ENCODE assay signal across 15 cellular contexts in the genomic region with DNA sequence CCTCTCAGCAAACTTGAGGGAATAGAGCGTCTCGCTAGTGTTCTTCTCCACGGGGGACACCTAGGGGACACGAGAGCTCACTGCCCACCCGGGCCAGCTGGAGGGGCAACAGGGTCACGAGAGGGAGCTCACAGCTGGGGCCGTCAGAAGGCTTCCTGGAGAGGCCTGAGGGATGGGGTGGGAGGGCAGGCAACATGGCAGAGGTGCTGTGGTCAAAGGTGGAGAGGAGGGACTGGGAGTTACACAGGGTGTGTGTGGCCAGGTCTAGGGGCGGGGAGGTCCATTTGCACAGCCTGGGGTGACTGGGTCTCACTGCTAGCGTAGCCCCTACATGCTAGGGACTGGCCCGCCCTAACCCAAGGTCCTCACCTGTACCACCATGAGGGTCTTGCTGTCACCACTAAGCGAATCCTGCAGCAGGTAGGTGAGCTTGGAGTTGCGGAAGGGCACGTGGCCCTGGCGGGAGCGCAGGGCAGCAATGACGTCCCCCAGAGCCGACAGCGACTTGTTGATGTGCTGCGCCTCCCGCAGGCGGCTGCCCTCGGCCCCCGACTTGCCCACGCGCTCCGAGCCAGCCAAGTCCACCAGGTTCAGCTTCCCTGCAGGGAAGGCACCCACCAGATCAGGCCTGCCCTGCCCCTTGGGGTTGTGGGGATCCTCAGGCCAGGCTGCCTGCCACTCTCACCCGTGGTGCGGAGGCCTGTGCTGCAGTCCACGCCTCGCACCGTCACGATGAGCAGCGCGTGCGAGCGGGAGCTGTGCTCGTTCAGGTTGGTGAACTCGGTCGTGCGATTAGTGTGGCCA. TPM values are rescaled to one million over a fixed set of nuclear protein-coding genes. Genes with fewer than 3 reads are reported as not detected.
"Had no signal": no experiment of that assay in that cellular context is flagged by ENCODE, and none has a peak within 500 bp of the region (broad histone marks: within the 10 kb centered on the region; RNA-seq: fewer than 3 reads in every experiment).

No MANE protein-coding gene starts in this region.

- H3K27me3 ChIP-seq: foreskin keratinocyte, left lung, neutrophil, tibial nerve had no signal

- H3K36me3 Mint-ChIP-seq: activated CD8-positive, alpha-beta memory T cell treated with anti-CD3 and anti-CD28 coated beads, Interleukin-2, amount 10 ng/mL, durations not matched to agents 7 days and 5 days; activated naive CD8-positive, alpha-beta T cell had no signal

- H3K9me3 Mint-ChIP-seq: activated T-cell treated with anti-CD3 and anti-CD28 coated beads, Interleukin-2, amount 50 U/mL, for 24 hours had no signal

- H3K4me3 Mint-ChIP-seq: activated CD8-positive, alpha-beta memory T cell treated with anti-CD3 and anti-CD28 coated beads, Interleukin-2, amount 10 ng/mL, durations not matched to agents 7 days and 5 days; activated naive CD8-positive, alpha-beta T cell; activated T-cell treated with anti-CD3 and anti-CD28 coated beads, Interleukin-2, amount 50 U/mL, for 24 hours; stimulated activated naive B cell treated with anti-CD40 and anti-IgM and Interleukin-4, amounts not matched to agents 10 μg/mL and 1 μg/mL and 100 μg/mL, for 72 hours had no signal

- H3K4me3 ChIP-seq: left lung, tibial nerve had no signal

- H3K27ac ChIP-seq: foreskin keratinocyte, left lung, neutrophil, tibial nerve had no signal

- DNase-seq: activated CD4-positive, alpha-beta T cell treated with anti-CD3 and anti-CD28 coated beads, Interleukin-2, amount 50 U/mL, for 48 hours; activated CD4-positive, CD25-positive, alpha-beta regulatory T cell treated with anti-CD3 and anti-CD28 coated beads, Interleukin-2, amount 50 U/mL, for 72 hours; activated CD8-positive, alpha-beta memory T cell treated with anti-CD3 and anti-CD28 coated beads, Interleukin-2, amount 10 ng/mL, durations not matched to agents 7 days and 5 days; activated effector memory CD4-positive, alpha-beta T cell treated with anti-CD3 and anti-CD28 coated beads, Interleukin-2, amount 50 U/mL, for 16 hours; activated T-cell treated with anti-CD3 and anti-CD28 coated beads, Interleukin-2, amount 50 U/mL, for 24 hours; anterior cingulate cortex; foreskin keratinocyte; stimulated activated CD4-positive, alpha-beta T cell treated with anti-CD3 and anti-CD28 coated beads, Interleukin-2, amount 100 ng/mL, for 24 hours; stimulated activated naive B cell treated with anti-CD40 and anti-IgM and Interleukin-4, amounts not matched to agents 10 μg/mL and 1 μg/mL and 100 μg/mL, for 72 hours had no signal

- H3K27me3 Mint-ChIP-seq: activated CD8-positive, alpha-beta memory T cell treated with anti-CD3 and anti-CD28 coated beads, Interleukin-2, amount 10 ng/mL, durations not matched to agents 7 days and 5 days; activated naive CD8-positive, alpha-beta T cell; activated T-cell treated with anti-CD3 and anti-CD28 coated beads, Interleukin-2, amount 50 U/mL, for 24 hours; stimulated activated naive B cell treated with anti-CD40 and anti-IgM and Interleukin-4, amounts not matched to agents 10 μg/mL and 1 μg/mL and 100 μg/mL, for 72 hours had no signal

- H3K27ac Mint-ChIP-seq: activated CD8-positive, alpha-beta memory T cell treated with anti-CD3 and anti-CD28 coated beads, Interleukin-2, amount 10 ng/mL, durations not matched to agents 7 days and 5 days; activated naive CD8-positive, alpha-beta T cell; activated T-cell treated with anti-CD3 and anti-CD28 coated beads, Interleukin-2, amount 50 U/mL, for 24 hours; stimulated activated naive B cell treated with anti-CD40 and anti-IgM and Interleukin-4, amounts not matched to agents 10 μg/mL and 1 μg/mL and 100 μg/mL, for 72 hours had no signal

- H3K9me3 ChIP-seq: left lung, neutrophil, tibial nerve had no signal

- ATAC-seq: activated CD8-positive, alpha-beta memory T cell treated with anti-CD3 and anti-CD28 coated beads, Interleukin-2, amount 10 ng/mL, durations not matched to agents 7 days and 5 days; foreskin keratinocyte; left lung; sciatic nerve; stimulated activated naive B cell treated with anti-CD40 and anti-IgM and Interleukin-4, amounts not matched to agents 10 μg/mL and 1 μg/mL and 100 μg/mL, for 72 hours had no signal

RNA-seq across cellular contexts. Expression of a gene that starts 41.7 kb away (rescaled TPM):
- total RNA-seq: T-helper 2 cell treated with Interferon-gamma antibody and Interleukin-4, amounts not matched to agents 100 ng/mL and 5 ng/mL, for 36 hours had no signal
